16 cellular contexts compared by ENCODE assay signal in genomic region chr2:216118474-216118873, GRCh38. TPM values are rescaled to one million over a fixed set of nuclear protein-coding genes. Genes with fewer than 3 reads are reported as not detected.
DNase-seq lines count a peak whose midpoint lies in the region; ATAC-seq and TF ChIP-seq lines count a peak whose summit lies in the region.
"Had no signal": no experiment of that assay in that cellular context is flagged by ENCODE, and none has a peak within 500 bp of the region (broad histone marks: within the 10 kb centered on the region; RNA-seq: fewer than 3 reads in every experiment).

No MANE protein-coding gene starts in this region.

- peaks cover 10% of the 10 kb centered on the region for H3K79me1 ChIP-seq in mesenchymal stem cell (replicated peaks; ENCODE audit: low read length, poor library complexity, severe bottlenecking)

- no peaks in the 10 kb centered on the region for H3K27me3 Mint-ChIP-seq in CD4-positive, CD25-positive, alpha-beta regulatory T cell
- peaks cover 13% of the 10 kb centered on the region for H3K27me3 Mint-ChIP-seq in GM23338 (ENCODE audit: insufficient read depth, low read depth, poor library complexity)
- H3K27me3 Mint-ChIP-seq in activated naive CD8-positive, alpha-beta T cell treated with anti-CD3 and anti-CD28 coated beads, Interleukin-2, amount 10 ng/mL, durations not matched to agents 7 days and 5 days: no peaks in the 10 kb centered on the region
- H3K27me3 Mint-ChIP-seq in effector memory CD8-positive, alpha-beta T cell: no peaks in the 10 kb centered on the region
- H3K27me3 Mint-ChIP-seq: activated B cell treated with CpG ODN at 0.5 μM for 24 hours; stimulated activated memory B cell treated with anti-CD40 and anti-IgM and Interleukin-4, amounts not matched to agents 10 μg/mL and 1 μg/mL and 100 μg/mL, for 72 hours had no signal

- peak overlapping the region; percentile 7 for H3K9ac ChIP-seq in mesenchymal stem cell (ENCODE audit: low read length)

- H3K4me3 ChIP-seq in CD4-positive, CD25-positive, alpha-beta regulatory T cell (ENCODE audit: low read depth, low read length): no peak overlapping the region
- H3K4me3 ChIP-seq in GM23338: no peak overlapping the region
- H3K4me3 ChIP-seq in mesenchymal stem cell (ENCODE audit: insufficient read depth in 1 of 2, low read depth in 1 of 2, low read length in 2 of 2): no peak overlapping the region
- H3K4me3 ChIP-seq: BLaER1 treated with 17β-estradiol and CSF1 and Interleukin-3, amounts not matched to agents 10 nM and 100 nM; Peyer's patch; uterus had no signal

- H3K27ac ChIP-seq in CD4-positive, CD25-positive, alpha-beta regulatory T cell (ENCODE audit: insufficient read depth, low read length, poor library complexity, severe bottlenecking): no peak overlapping the region
- H3K27ac ChIP-seq in GM23338 (ENCODE audit: low read depth): 0 out of 2 replicates have a peak overlapping the region, but pooled peaks have one; percentile 16
- no peak overlapping the region for H3K27ac ChIP-seq in mesenchymal stem cell (ENCODE audit: low read length, poor library complexity, severe bottlenecking)
- H3K27ac ChIP-seq: Peyer's patch, uterus had no signal

- no peak overlapping the region for H2AK5ac ChIP-seq in mesenchymal stem cell (ENCODE audit: low read length, severe bottlenecking)

- peaks cover 50 to 89% (median 55%) of the 10 kb centered on the region in 4 donors for H3K4me1 Mint-ChIP-seq in CD4-positive, CD25-positive, alpha-beta regulatory T cell
- peaks cover 21% of the 10 kb centered on the region for H3K4me1 Mint-ChIP-seq in GM23338
- peaks cover 70% of the 10 kb centered on the region for H3K4me1 Mint-ChIP-seq in activated naive CD8-positive, alpha-beta T cell treated with anti-CD3 and anti-CD28 coated beads, Interleukin-2, amount 10 ng/mL, durations not matched to agents 7 days and 5 days
- H3K4me1 Mint-ChIP-seq in effector memory CD8-positive, alpha-beta T cell (ENCODE audit: low read depth in 2 of 2): peaks cover 44 to 65% of the 10 kb centered on the region in 2 donors

- H2BK5ac ChIP-seq in mesenchymal stem cell (ENCODE audit: low read depth, low read length, poor library complexity, severe bottlenecking): no peak overlapping the region

- H3K4me3 Mint-ChIP-seq in CD4-positive, CD25-positive, alpha-beta regulatory T cell: peak overlapping the region in 1 of 4 donors; percentile 11
- no peak overlapping the region for H3K4me3 Mint-ChIP-seq in GM23338
- H3K4me3 Mint-ChIP-seq in activated naive CD8-positive, alpha-beta T cell treated with anti-CD3 and anti-CD28 coated beads, Interleukin-2, amount 10 ng/mL, durations not matched to agents 7 days and 5 days: peak overlapping the region; percentile 31
- no peak overlapping the region for H3K4me3 Mint-ChIP-seq in effector memory CD8-positive, alpha-beta T cell
- H3K4me3 Mint-ChIP-seq: activated B cell treated with CpG ODN at 0.5 μM for 24 hours; stimulated activated memory B cell treated with anti-CD40 and anti-IgM and Interleukin-4, amounts not matched to agents 10 μg/mL and 1 μg/mL and 100 μg/mL, for 72 hours had no signal

- peaks cover 78% of the 10 kb centered on the region for H3K36me3 ChIP-seq in CD4-positive, CD25-positive, alpha-beta regulatory T cell (ENCODE audit: control insufficient read depth, insufficient read depth, low read length)
- peaks cover 87% of the 10 kb centered on the region for H3K36me3 ChIP-seq in GM23338 (ENCODE audit: insufficient read depth)
- H3K36me3 ChIP-seq in mesenchymal stem cell (ENCODE audit: control insufficient read depth in 1 of 2, insufficient read depth in 2 of 2, low read depth in 1 of 2, low read length in 2 of 2): peaks cover 15 to 91% of the 10 kb centered on the region in 2 experiments
- H3K36me3 ChIP-seq: uterus had no signal

- no peak for ATAC-seq in CD4-positive, CD25-positive, alpha-beta regulatory T cell (ENCODE audit: low read depth in 2 of 2)
- ATAC-seq in GM23338: no peak
- ATAC-seq in activated naive CD8-positive, alpha-beta T cell treated with anti-CD3 and anti-CD28 coated beads, Interleukin-2, amount 10 ng/mL, durations not matched to agents 7 days and 5 days (ENCODE audit: low read depth): no peak
- no peak for ATAC-seq in effector memory CD8-positive, alpha-beta T cell (replicated peaks)
- ATAC-seq: stimulated activated memory B cell treated with anti-CD40 and anti-IgM and Interleukin-4, amounts not matched to agents 10 μg/mL and 1 μg/mL and 100 μg/mL, for 72 hours had no signal

- H2AFZ ChIP-seq in GM23338 (no peak overlapping the region), mesenchymal stem cell (ENCODE audit: low read depth, low read length) (no peak overlapping the region)

- H2BK15ac ChIP-seq in mesenchymal stem cell (ENCODE audit: low read depth, poor library complexity, severe bottlenecking): no peak overlapping the region

- no CpG with 5 or more reads among the region's 1 CpG for WGBS in mesenchymal stem cell

- no peaks in the 10 kb centered on the region for H3K27me3 ChIP-seq in CD4-positive, CD25-positive, alpha-beta regulatory T cell (ENCODE audit: control insufficient read depth, insufficient read depth, low read length)
- H3K27me3 ChIP-seq in GM23338 (ENCODE audit: insufficient read depth): no peaks in the 10 kb centered on the region
- no peaks in the 10 kb centered on the region for H3K27me3 ChIP-seq in mesenchymal stem cell (ENCODE audit: control insufficient read depth in 1 of 2, insufficient read depth in 1 of 2, low read length in 2 of 2)
- H3K27me3 ChIP-seq: BLaER1 treated with 17β-estradiol and CSF1 and Interleukin-3, amounts not matched to agents 10 nM and 100 nM; Peyer's patch; uterus had no signal

- H4K8ac ChIP-seq in mesenchymal stem cell (ENCODE audit: low read length): no peak overlapping the region

- H3K9me3 Mint-ChIP-seq in CD4-positive, CD25-positive, alpha-beta regulatory T cell: no peaks in the 10 kb centered on the region
- no peaks in the 10 kb centered on the region; the same call in 2 of the 3 replicates for H3K9me3 Mint-ChIP-seq in GM23338
- no peaks in the 10 kb centered on the region for H3K9me3 Mint-ChIP-seq in activated naive CD8-positive, alpha-beta T cell treated with anti-CD3 and anti-CD28 coated beads, Interleukin-2, amount 10 ng/mL, durations not matched to agents 7 days and 5 days
- H3K9me3 Mint-ChIP-seq in effector memory CD8-positive, alpha-beta T cell: no peaks in the 10 kb centered on the region
- H3K9me3 Mint-ChIP-seq: activated B cell treated with CpG ODN at 0.5 μM for 24 hours; stimulated activated memory B cell treated with anti-CD40 and anti-IgM and Interleukin-4, amounts not matched to agents 10 μg/mL and 1 μg/mL and 100 μg/mL, for 72 hours had no signal

- no peaks in the 10 kb centered on the region for H3K9me2 ChIP-seq in GM23338 (ENCODE audit: insufficient read depth)

- H3K9me3 ChIP-seq in CD4-positive, CD25-positive, alpha-beta regulatory T cell (ENCODE audit: control insufficient read depth in 2 of 2, low read length in 2 of 2): no peaks in the 10 kb centered on the region
- H3K9me3 ChIP-seq in mesenchymal stem cell (ENCODE audit: control insufficient read depth, low read length): no peaks in the 10 kb centered on the region
- H3K9me3 ChIP-seq: BLaER1 treated with 17β-estradiol and CSF1 and Interleukin-3, amounts not matched to agents 10 nM and 100 nM; Peyer's patch; uterus had no signal

- peaks cover 15% of the 10 kb centered on the region for H3F3A ChIP-seq in GM23338 (replicated peaks; ENCODE audit: low read depth)

- H3K14ac ChIP-seq in mesenchymal stem cell (ENCODE audit: low read length in 2 of 2): no peak overlapping the region

- no peak overlapping the region for H3K23ac ChIP-seq in mesenchymal stem cell (ENCODE audit: low read length in 2 of 2)

- no peak overlapping the region for H3K18ac ChIP-seq in mesenchymal stem cell (ENCODE audit: low read depth in 1 of 2, low read length in 2 of 2)

- no peak for TF ChIP-seq CTCF in GM23338 (conservative IDR thresholded peaks at IDR 0.05; ENCODE audit: low read depth in 2 of 2)

- POLR2A ChIA-PET in activated naive CD8-positive, alpha-beta T cell treated with anti-CD3 and anti-CD28 coated beads, Interleukin-2, amount 10 ng/mL, durations not matched to agents 7 days and 5 days (lab: Charles Lee): interaction anchor here (2.9 kb wide), 1 partner anchor 17 kb away, joined by 13 read pairs; no protein-coding TSS in a partner anchor

- peaks cover 56% of the 10 kb centered on the region for H3K36me3 Mint-ChIP-seq in CD4-positive, CD25-positive, alpha-beta regulatory T cell
- H3K36me3 Mint-ChIP-seq in GM23338 (ENCODE audit: low read depth): peaks cover 99% of the 10 kb centered on the region
- peaks cover 63% of the 10 kb centered on the region for H3K36me3 Mint-ChIP-seq in activated naive CD8-positive, alpha-beta T cell treated with anti-CD3 and anti-CD28 coated beads, Interleukin-2, amount 10 ng/mL, durations not matched to agents 7 days and 5 days
- peaks cover 90% of the 10 kb centered on the region for H3K36me3 Mint-ChIP-seq in effector memory CD8-positive, alpha-beta T cell (ENCODE audit: insufficient read depth)

- peak overlapping the region; percentile 54 to 77 (median 59) for H3K27ac Mint-ChIP-seq in CD4-positive, CD25-positive, alpha-beta regulatory T cell
- peak overlapping the region; percentile 54; the same call in 1 of the 2 replicates for H3K27ac Mint-ChIP-seq in GM23338
- H3K27ac Mint-ChIP-seq in activated naive CD8-positive, alpha-beta T cell treated with anti-CD3 and anti-CD28 coated beads, Interleukin-2, amount 10 ng/mL, durations not matched to agents 7 days and 5 days: peak overlapping the region; percentile 77
- H3K27ac Mint-ChIP-seq in effector memory CD8-positive, alpha-beta T cell: no peak overlapping the region
- H3K27ac Mint-ChIP-seq: activated B cell treated with CpG ODN at 0.5 μM for 24 hours; stimulated activated memory B cell treated with anti-CD40 and anti-IgM and Interleukin-4, amounts not matched to agents 10 μg/mL and 1 μg/mL and 100 μg/mL, for 72 hours had no signal

- no peak overlapping the region for H3K4me2 ChIP-seq in GM23338
- H3K4me2 ChIP-seq in mesenchymal stem cell (ENCODE audit: low read length, poor library complexity, severe bottlenecking): no peak overlapping the region

- peaks cover 15% of the 10 kb centered on the region; the same call in 1 of the 2 replicates for H4K20me1 ChIP-seq in GM23338 (replicated peaks; ENCODE audit: insufficient read depth)

- H2BK120ac ChIP-seq in mesenchymal stem cell (ENCODE audit: low read depth, low read length): no peak overlapping the region

- H2BK12ac ChIP-seq in mesenchymal stem cell (ENCODE audit: low read length in 2 of 2): no peak overlapping the region

- DNase-seq in CD4-positive, CD25-positive, alpha-beta regulatory T cell: no peak
- DNase-seq in GM23338 (ENCODE audit: low spot score) (no peak), mesenchymal stem cell (peak; percentile 26), OCI-M2 (lab: John Stamatoyannopoulos, UW; ENCODE audit: unreplicated experiment) (no peak)
- DNase-seq in activated naive CD8-positive, alpha-beta T cell treated with anti-CD3 and anti-CD28 coated beads, Interleukin-2, amount 10 ng/mL, durations not matched to agents 7 days and 5 days: no peak
- DNase-seq in stimulated activated CD4-positive, alpha-beta T cell treated with anti-CD3 and anti-CD28 coated beads, Interleukin-2, amount 100 ng/mL, for 48 hours: no peak
- no peak for DNase-seq in effector memory CD8-positive, alpha-beta T cell
- DNase-seq: activated B cell treated with CpG ODN at 0.5 μM for 24 hours; activated T-cell treated with anti-CD3 and anti-CD28 coated beads, Interleukin-2, amount 50 U/mL, for 48 hours; DMS53; mesendoderm; NCI-H2029 treated with DMSO at 0.1 percent for 48 hours; Peyer's patch; uterus had no signal

- H3K79me2 ChIP-seq in GM23338 (replicated peaks; ENCODE audit: insufficient read depth): peaks cover 86% of the 10 kb centered on the region

- H3K4ac ChIP-seq in mesenchymal stem cell (ENCODE audit: low read depth in 1 of 2, low read length in 2 of 2): no peak overlapping the region

- H4K91ac ChIP-seq in mesenchymal stem cell (ENCODE audit: low read length): no peak overlapping the region

- H3K4me1 ChIP-seq in CD4-positive, CD25-positive, alpha-beta regulatory T cell (ENCODE audit: control insufficient read depth, insufficient read depth, low read length, poor library complexity, severe bottlenecking): peaks cover 64% of the 10 kb centered on the region
- peaks cover 7% of the 10 kb centered on the region for H3K4me1 ChIP-seq in GM23338 (ENCODE audit: insufficient read depth)
- peaks cover 4% of the 10 kb centered on the region for H3K4me1 ChIP-seq in mesenchymal stem cell (ENCODE audit: control insufficient read depth, insufficient read depth, low read depth, low read length)
- H3K4me1 ChIP-seq: uterus had no signal

RNA-seq across cellular contexts. Expression of gene XRCC5, which starts 9.3 kb away (rescaled TPM):
- 178 TPM for total RNA-seq in CD4-positive, CD25-positive, alpha-beta regulatory T cell
- 100 to 1,000 TPM; 272 to 336 (median 287) TPM for polyA plus RNA-seq in CD4-positive, CD25-positive, alpha-beta regulatory T cell
- 482 and 499 TPM in 2 replicates for total RNA-seq in GM23338 (2014; rRNA removed; shearing (Covaris generic))
- 432 and 524 TPM in 2 replicates for polyA plus RNA-seq in GM23338 (2016; fragmentation: Nextera tagmentation; extraction: Ambion mirVana)
- total RNA-seq in activated naive CD8-positive, alpha-beta T cell treated with anti-CD3 and anti-CD28 coated beads, Interleukin-2, amount 10 ng/mL, durations not matched to agents 7 days and 5 days: 100 to 1,000 TPM; 268 to 273 TPM
- 151 TPM for polyA plus RNA-seq in mesenchymal stem cell (2013, experiment 1 of 2)
- 150 TPM for polyA plus RNA-seq in mesenchymal stem cell (2013, experiment 2 of 2)

RNA-seq across cellular contexts. Expression of gene TMEM169, which starts 36.8 kb away (rescaled TPM):
- total RNA-seq in CD4-positive, CD25-positive, alpha-beta regulatory T cell: 4.6 TPM
- 10 to 100 TPM in 1 of 4 donors, 1 to 10 TPM in 3; 7.0 to 12.8 (median 8.7) TPM for polyA plus RNA-seq in CD4-positive, CD25-positive, alpha-beta regulatory T cell
- 3.9 and 8.0 TPM in 2 replicates for total RNA-seq in GM23338 (2014; rRNA removed; shearing (Covaris generic))
- 1.4 and 1.7 TPM in 2 replicates for polyA plus RNA-seq in GM23338 (2016; fragmentation: Nextera tagmentation; extraction: Ambion mirVana)
- 1 to 10 TPM; 1.1 to 2.0 TPM for total RNA-seq in activated naive CD8-positive, alpha-beta T cell treated with anti-CD3 and anti-CD28 coated beads, Interleukin-2, amount 10 ng/mL, durations not matched to agents 7 days and 5 days
- 1.2 TPM for polyA plus RNA-seq in mesenchymal stem cell (2013, experiment 1 of 2)
- 1.2 TPM for polyA plus RNA-seq in mesenchymal stem cell (2013, experiment 2 of 2)

RNA-seq across cellular contexts. Expression of gene PECR, which starts 36.9 kb away (rescaled TPM):
- 28.0 TPM for total RNA-seq in CD4-positive, CD25-positive, alpha-beta regulatory T cell
- 10 to 100 TPM; 43.2 to 73.8 (median 49.0) TPM for polyA plus RNA-seq in CD4-positive, CD25-positive, alpha-beta regulatory T cell
- 15.5 and 18.7 TPM in 2 replicates for total RNA-seq in GM23338 (2014; rRNA removed; shearing (Covaris generic))
- polyA plus RNA-seq in GM23338 (2016; fragmentation: Nextera tagmentation; extraction: Ambion mirVana): 12.1 and 12.7 TPM in 2 replicates
- total RNA-seq in activated naive CD8-positive, alpha-beta T cell treated with anti-CD3 and anti-CD28 coated beads, Interleukin-2, amount 10 ng/mL, durations not matched to agents 7 days and 5 days: 10 to 100 TPM; 28.2 to 29.4 TPM
- polyA plus RNA-seq in mesenchymal stem cell (2013, experiment 1 of 2): 5.5 TPM
- polyA plus RNA-seq in mesenchymal stem cell (2013, experiment 2 of 2): 4.8 TPM

Comparison
In these comparisons a context has a peak if more than half of its experiments do, and no peak if none do; other contexts are left out.
1. H3K27ac Mint-ChIP-seq: peak in CD4-positive, CD25-positive, alpha-beta regulatory T cell (3 of 3), GM23338 (single experiment) and activated naive CD8-positive, alpha-beta T cell treated with anti-CD3 and anti-CD28 coated beads, Interleukin-2, amount 10 ng/mL, durations not matched to agents 7 days and 5 days (single experiment); none in effector memory CD8-positive, alpha-beta T cell (0 of 2).